Comparison of ENCODE assay signal across 18 cellular contexts in genomic region chr17:1211287-1211686, GRCh38. TPM values are rescaled to one million over a fixed set of nuclear protein-coding genes. Genes with fewer than 3 reads are reported as not detected.
DNase-seq lines count a peak whose midpoint lies in the region; ATAC-seq and TF ChIP-seq lines count a peak whose summit lies in the region.
"Had no signal": no experiment of that assay in that cellular context is flagged by ENCODE, and none has a peak within 500 bp of the region (broad histone marks: within the 10 kb centered on the region; RNA-seq: fewer than 3 reads in every experiment).

No MANE protein-coding gene starts in this region.

- no peak for DNase-seq in Karpas-422
- DNase-seq in osteoblast (ENCODE audit: insufficient read length, low spot score, missing footprints), result peak; percentile 15
- no peak for DNase-seq in caudate nucleus (lab: John Stamatoyannopoulos, UW)
- no peak for DNase-seq in upper lobe of left lung
- DNase-seq: CD8-positive, alpha-beta T cell; DMS 273 treated with DMSO at 0.1 percent for 48 hours; DMS53; DND-41; HCEC 1CT had no signal

- H2AFZ ChIP-seq in Karpas-422 (ENCODE audit: low read length) (no peak overlapping the region), SU-DHL-6 (ENCODE audit: low read depth, low read length, severe bottlenecking) (no peak overlapping the region), osteoblast (ENCODE audit: low read length) (no peak overlapping the region)
- H2AFZ ChIP-seq: GM23338 had no signal

- TF ChIP-seq CTCF in SU-DHL-6 (IDR thresholded peaks at IDR 0.05; ENCODE audit: insufficient read depth, low read length, poor library complexity, severe bottlenecking) (no peak), osteoblast (IDR thresholded peaks at IDR 0.05; ENCODE audit: extremely low read depth, low read depth, low read length) (no peak), upper lobe of left lung (IDR thresholded peaks at IDR 0.05) (no peak)

- H3F3A ChIP-seq in SU-DHL-6 (ENCODE audit: insufficient read depth), result peaks cover 25% of the 10 kb centered on the region

- H4K20me1 ChIP-seq in Karpas-422 (ENCODE audit: insufficient read depth, low read depth, low read length), result no peaks in the 10 kb centered on the region
- H4K20me1 ChIP-seq in SU-DHL-6 (ENCODE audit: low read depth, low read length), result peaks cover 3% of the 10 kb centered on the region
- H4K20me1 ChIP-seq in osteoblast (ENCODE audit: insufficient read depth, low read length), result no peaks in the 10 kb centered on the region

- TF ChIP-seq POLR2A in upper lobe of left lung (IDR thresholded peaks at IDR 0.05), result no peak

- H3K9me3 ChIP-seq in Karpas-422 (ENCODE audit: low read length), result no peaks in the 10 kb centered on the region
- H3K9me3 ChIP-seq in SU-DHL-6 (ENCODE audit: insufficient read depth, low read length), result no peaks in the 10 kb centered on the region
- H3K9me3 ChIP-seq in osteoblast (ENCODE audit: low read depth, low read length), result no peaks in the 10 kb centered on the region
- H3K9me3 ChIP-seq in upper lobe of left lung, result no peaks in the 10 kb centered on the region
- H3K9me3 ChIP-seq: BLaER1 treated with 17β-estradiol and CSF1 and Interleukin-3, amounts not matched to agents 10 nM and 100 nM had no signal

- no peak for TF ChIP-seq EP300 in upper lobe of left lung (IDR thresholded peaks at IDR 0.05)

- H3K9me2 ChIP-seq in Karpas-422 (replicated peaks; ENCODE audit: insufficient read depth, low read length), result no peaks in the 10 kb centered on the region
- no peaks in the 10 kb centered on the region for H3K9me2 ChIP-seq in SU-DHL-6 (replicated peaks; ENCODE audit: insufficient read depth, low read length)

- no peak overlapping the region for H3K4me2 ChIP-seq in Karpas-422 (ENCODE audit: low read depth, low read length, poor library complexity, severe bottlenecking)
- H3K4me2 ChIP-seq in SU-DHL-6 (ENCODE audit: low read depth, low read length, poor library complexity, severe bottlenecking), result peak overlapping the region; percentile 4
- H3K4me2 ChIP-seq in osteoblast (ENCODE audit: insufficient read depth, low read length), result no peak overlapping the region
- H3K4me2 ChIP-seq: BLaER1 treated with 17β-estradiol and CSF1 and Interleukin-3, amounts not matched to agents 10 nM and 100 nM; GM23338 had no signal

- no peak overlapping the region for H3K4me3 ChIP-seq in Karpas-422 (ENCODE audit: low read length)
- H3K4me3 ChIP-seq in SU-DHL-6 (ENCODE audit: insufficient read depth, low read length, poor library complexity, severe bottlenecking), result no peak overlapping the region
- H3K4me3 ChIP-seq in osteoblast (ENCODE audit: insufficient read depth, low read length), result no peak overlapping the region
- no peak overlapping the region for H3K4me3 ChIP-seq in upper lobe of left lung
- H3K4me3 ChIP-seq: BLaER1 treated with 17β-estradiol and CSF1 and Interleukin-3, amounts not matched to agents 10 nM and 100 nM; GM23338 had no signal

- H3K9ac ChIP-seq in Karpas-422 (ENCODE audit: low read length) (no peak overlapping the region), SU-DHL-6 (ENCODE audit: low read length) (no peak overlapping the region)
- H3K9ac ChIP-seq: BLaER1 treated with 17β-estradiol and CSF1 and Interleukin-3, amounts not matched to agents 10 nM and 100 nM had no signal

- ATAC-seq in GM18907 (IDR thresholded peaks at IDR 0.05; ENCODE audit: unreplicated experiment) (no peak), HG03097 (IDR thresholded peaks at IDR 0.05; ENCODE audit: low FRiP score, unreplicated experiment) (no peak), upper lobe of left lung (ENCODE audit: low FRiP score in 2 of 2) (no peak)
- ATAC-seq: CD8-positive, alpha-beta T cell; GM23338 had no signal

- H3K4me1 ChIP-seq in Karpas-422 (ENCODE audit: low read length), result peaks cover 38% of the 10 kb centered on the region
- no peaks in the 10 kb centered on the region for H3K4me1 ChIP-seq in osteoblast (ENCODE audit: insufficient read depth, low read length)
- peaks cover 0 to 8% (median 3%) of the 10 kb centered on the region in 4 donors for H3K4me1 ChIP-seq in upper lobe of left lung

- H3K79me2 ChIP-seq in Karpas-422 (ENCODE audit: low read length) (peaks cover 65% of the 10 kb centered on the region), SU-DHL-6 (ENCODE audit: insufficient read depth, low read length) (peaks cover 58% of the 10 kb centered on the region), osteoblast (ENCODE audit: insufficient read depth, low read length) (no peaks in the 10 kb centered on the region)

- H3K27me3 ChIP-seq in Karpas-422 (ENCODE audit: low read length) (no peaks in the 10 kb centered on the region), SU-DHL-6 (ENCODE audit: low read length) (no peaks in the 10 kb centered on the region), osteoblast (ENCODE audit: insufficient read depth, low read length) (peaks cover 28% of the 10 kb centered on the region), upper lobe of left lung (no peaks in the 10 kb centered on the region)
- H3K27me3 ChIP-seq: BLaER1 treated with 17β-estradiol and CSF1 and Interleukin-3, amounts not matched to agents 10 nM and 100 nM had no signal

- H3K36me3 ChIP-seq in Karpas-422 (ENCODE audit: insufficient read depth, low read length), result no peaks in the 10 kb centered on the region
- no peaks in the 10 kb centered on the region for H3K36me3 ChIP-seq in SU-DHL-6 (ENCODE audit: low read length)
- no peaks in the 10 kb centered on the region for H3K36me3 ChIP-seq in osteoblast (ENCODE audit: insufficient read depth, low read length)
- no peaks in the 10 kb centered on the region for H3K36me3 ChIP-seq in upper lobe of left lung

- H3K27ac ChIP-seq in Karpas-422 (ENCODE audit: low read length) (0 out of 2 replicates have a peak overlapping the region, but pooled peaks have one; percentile 29), SU-DHL-6 (ENCODE audit: low read depth, low read length) (peak overlapping the region; percentile 83; the same call in 1 of the 2 replicates), osteoblast (ENCODE audit: low read depth, low read length) (no peak overlapping the region), caudate nucleus (ENCODE audit: low read depth, low read length) (no peak overlapping the region), upper lobe of left lung (no peak overlapping the region)
- H3K27ac ChIP-seq: BLaER1 treated with 17β-estradiol and CSF1 and Interleukin-3, amounts not matched to agents 10 nM and 100 nM; HL-60 had no signal

- 82 to 83% methylated on average over 5 of the region's 5 CpGs for WGBS in upper lobe of left lung, 2 donors

RNA-seq across cellular contexts. Expression of gene ABR, which starts 31.5 kb away (rescaled TPM):
- 113 and 165 TPM in 2 replicates for total RNA-seq in Karpas-422 (2014; rRNA removed; shearing (Covaris generic); ENCODE audit: low replicate concordance)
- total RNA-seq in osteoblast, result 156 and 163 TPM in 2 replicates
- 100 to 1,000 TPM; 117 to 645 (median 206) TPM for total RNA-seq in upper lobe of left lung

RNA-seq across cellular contexts. Expression of gene BHLHA9, which starts 59.0 kb away (rescaled TPM):
- total RNA-seq in Karpas-422 (2014; rRNA removed; shearing (Covaris generic); ENCODE audit: low replicate concordance), result not detected in 2 replicates
- total RNA-seq in osteoblast (not detected in 2 replicates), upper lobe of left lung (not detected)
- total RNA-seq: A172; B cell; CD8-positive, alpha-beta T cell; HT1080 had no signal

Comparison
In these comparisons a context has a peak if more than half of its experiments do, and no peak if none do; other contexts are left out.
1. H3K27ac ChIP-seq: peak in Karpas-422 (single experiment) and SU-DHL-6 (single experiment); none in osteoblast (single experiment), caudate nucleus (single experiment) and upper lobe of left lung (0 of 4).